ENCODE assay signal across 8 cellular contexts in genomic region chr7:138459300-138460175, GRCh38. TPM values are rescaled to one million over a fixed set of nuclear protein-coding genes. Genes with fewer than 3 reads are reported as not detected.
DNase-seq lines count a peak whose midpoint lies in the region; ATAC-seq and TF ChIP-seq lines count a peak whose summit lies in the region.

No MANE protein-coding gene starts in this region.

- peak overlapping the region; percentile 92 for H3K27ac ChIP-seq in HUES48 (ENCODE audit: low read depth, low read length)

- no peaks in the 10 kb centered on the region for H3K9me3 ChIP-seq in HUES48 (ENCODE audit: control insufficient read depth, insufficient read depth, low read length)
- peaks cover 12% of the 10 kb centered on the region; the same call in 1 of the 2 replicates for H3K9me3 ChIP-seq in NT2/D1 (ENCODE audit: insufficient read depth, low read length)
- H3K9me3 ChIP-seq in mucosa of descending colon, result no peaks in the 10 kb centered on the region

- peaks cover 20% of the 10 kb centered on the region for H3K4me1 ChIP-seq in HUES48 (ENCODE audit: control insufficient read depth, insufficient read depth, low read length)
- no peaks in the 10 kb centered on the region for H3K4me1 ChIP-seq in NT2/D1 (ENCODE audit: insufficient read depth, insufficient read length)
- H3K4me1 ChIP-seq in mucosa of descending colon (ENCODE audit: low read depth), result peaks cover 6% of the 10 kb centered on the region

- H3K27me3 ChIP-seq in HUES48 (ENCODE audit: control insufficient read depth, insufficient read depth, low read length), result no peaks in the 10 kb centered on the region
- no peaks in the 10 kb centered on the region for H3K27me3 ChIP-seq in NT2/D1 (ENCODE audit: insufficient read depth, insufficient read length)

- intact Hi-C loops in mucosa of descending colon (cut with DNase I, micrococcal nuclease), result no loop called here

- peak; percentile 11 for TF ChIP-seq CTCF in epithelial cell of esophagus (IDR thresholded peaks at IDR 0.05; ENCODE audit: insufficient read depth, low read depth, low read length, missing control alignments)
- TF ChIP-seq CTCF in mucosa of descending colon (IDR thresholded peaks at IDR 0.05), result no peak

- DNase-seq in COR-L47 (lab: John Stamatoyannopoulos, UW) (peak; percentile 100), NT2/D1 (ENCODE audit: low read depth, low spot score) (peak; percentile 97), epithelial cell of esophagus (ENCODE audit: low read depth) (peak; percentile 99), mucosa of descending colon (peak; percentile 98)
- peak; percentile 98 for DNase-seq in activated CD8-positive, alpha-beta memory T cell treated with anti-CD3 and anti-CD28 coated beads, Interleukin-2, amount 50 U/mL, for 4 hours
- peak; percentile 95 for DNase-seq in stimulated activated CD8-positive, alpha-beta memory T cell treated with anti-CD3 and anti-CD28 coated beads, Interleukin-4, amount 100 ng/mL, for 4 hours (ENCODE audit: low read depth in 2 of 2, low spot score in 1 of 2)

- peak; percentile 82 for ATAC-seq in GM21447 (IDR thresholded peaks at IDR 0.05; ENCODE audit: unreplicated experiment)
- ATAC-seq in mucosa of descending colon, result peak; percentile 93

- H3K36me3 ChIP-seq in HUES48 (ENCODE audit: control insufficient read depth, insufficient read depth, low read length) (peaks cover 22% of the 10 kb centered on the region), NT2/D1 (ENCODE audit: insufficient read depth, insufficient read length, low read length) (peaks cover 8% of the 10 kb centered on the region), mucosa of descending colon (ENCODE audit: low read depth) (no peaks in the 10 kb centered on the region)

- H3K4me3 ChIP-seq in HUES48 (ENCODE audit: low read depth, low read length) (peak overlapping the region; percentile 85), NT2/D1 (ENCODE audit: insufficient read length, low read depth) (peak overlapping the region; percentile 25), epithelial cell of esophagus (ENCODE audit: low read length) (peak overlapping the region; percentile 45), mucosa of descending colon (peak overlapping the region; percentile 66)

- H3K9ac ChIP-seq in HUES48 (ENCODE audit: low read depth, low read length), result peak overlapping the region; percentile 85
- H3K9ac ChIP-seq in NT2/D1 (ENCODE audit: insufficient read length, low read depth), result no peak overlapping the region

RNA-seq across cellular contexts. Expression of gene TRIM24, which starts 0.5 kb away (rescaled TPM):
- 10 to 100 TPM; 17.5 to 21.2 (median 18.9) TPM for total RNA-seq in mucosa of descending colon

Comparison
In these comparisons a context has a peak if more than half of its experiments do, and no peak if none do; other contexts are left out.
1. Peak in every context shown above with its lines: DNase-seq, ATAC-seq, H3K4me3 ChIP-seq and H3K27ac ChIP-seq.
2. H3K4me3 ChIP-seq: peak in every context shown above with its lines; median percentile 85 in HUES48; 66 in mucosa of descending colon; 45 in epithelial cell of esophagus; 25 in NT2/D1.